15 cellular contexts compared by ENCODE assay signal in genomic region chr6:114000066-114000465, GRCh38. TPM values are rescaled to one million over a fixed set of nuclear protein-coding genes. Genes with fewer than 3 reads are reported as not detected.
DNase-seq lines count a peak whose midpoint lies in the region; FAIRE-seq and TF ChIP-seq lines count a peak whose summit lies in the region.
"Had no signal": no experiment of that assay in that cellular context is flagged by ENCODE, and none has a peak within 500 bp of the region (broad histone marks: within the 10 kb centered on the region; RNA-seq: fewer than 3 reads in every experiment).

No MANE protein-coding gene starts in this region.

- no peak overlapping the region for H2AFZ ChIP-seq in osteoblast (ENCODE audit: low read length)

- peaks cover 35% of the 10 kb centered on the region for H3K4me1 ChIP-seq in osteoblast (ENCODE audit: insufficient read depth, low read length)
- H3K4me1 ChIP-seq: BLaER1 had no signal

- no peaks in the 10 kb centered on the region for H3K9me3 ChIP-seq in osteoblast (ENCODE audit: low read depth, low read length)
- H3K9me3 ChIP-seq: HAP-1 had no signal

- TF ChIP-seq POLR2A in H54 (IDR thresholded peaks at IDR 0.05; ENCODE audit: low read depth, low read length) (no peak), GM12891 (IDR thresholded peaks at IDR 0.05; ENCODE audit: low read depth, low read length) (no peak)

- H3K4me3 ChIP-seq in dorsolateral prefrontal cortex (no peak overlapping the region), osteoblast (ENCODE audit: insufficient read depth, low read length) (no peak overlapping the region)
- H3K4me3 ChIP-seq: BLaER1, HAP-1 had no signal

- no peaks in the 10 kb centered on the region for H3K27me3 ChIP-seq in dorsolateral prefrontal cortex
- H3K27me3 ChIP-seq in osteoblast (ENCODE audit: insufficient read depth, low read length): no peaks in the 10 kb centered on the region
- H3K27me3 ChIP-seq: BLaER1 had no signal

- no peaks in the 10 kb centered on the region for H4K20me1 ChIP-seq in osteoblast (ENCODE audit: insufficient read depth, low read length)
- H4K20me1 ChIP-seq: BLaER1 had no signal

- TF ChIP-seq CTCF in dorsolateral prefrontal cortex (IDR thresholded peaks at IDR 0.05 in 54 of 56, conservative IDR thresholded peaks at IDR 0.05 in 2 of 56; ENCODE audit: low read depth in 1 of 56, partially characterized antibody in 56 of 56): no peak
- TF ChIP-seq CTCF in osteoblast (IDR thresholded peaks at IDR 0.05; ENCODE audit: extremely low read depth, low read depth, low read length): no peak

- intact Hi-C loops in dorsolateral prefrontal cortex (cut with DNase I): no loop called here

- peak overlapping the region; percentile 35 for H3K4me2 ChIP-seq in osteoblast (ENCODE audit: insufficient read depth, low read length)
- H3K4me2 ChIP-seq: BLaER1 had no signal

- H3K79me2 ChIP-seq in osteoblast (ENCODE audit: insufficient read depth, low read length): no peaks in the 10 kb centered on the region

- DNase-seq in GM04503 (ENCODE audit: low read depth) (peak; percentile 6), RPMI7951 (ENCODE audit: low read depth) (peak; percentile 37), dorsolateral prefrontal cortex (no peak), osteoblast (ENCODE audit: insufficient read length, low spot score, missing footprints) (no peak), H54 (ENCODE audit: insufficient read length, low spot score) (no peak), GM12891 (ENCODE audit: insufficient read length, low spot score) (no peak), NCI-H1092 treated with DMSO at 0.1 percent for 48 hours (lab: John Stamatoyannopoulos, UW) (no peak), ureter (ENCODE audit: low spot score) (no peak)
- DNase-seq: activated CD4-positive, alpha-beta T cell treated with anti-CD3 and anti-CD28 coated beads, Interleukin-2, amount 50 U/mL, for 4 hours; DMS79 treated with DMSO at 0.1 percent for 48 hours; small intestine had no signal

- no peak for FAIRE-seq in H54 (lab: Jason Lieb, UNC)
- no peak for FAIRE-seq in GM12891 (lab: Jason Lieb, UNC)
- FAIRE-seq: frontal cortex, small intestine, TTC549 had no signal

- no peaks in the 10 kb centered on the region for H3K36me3 ChIP-seq in osteoblast (ENCODE audit: insufficient read depth, low read length)
- H3K36me3 ChIP-seq: BLaER1, HAP-1 had no signal

- H3K27ac ChIP-seq in dorsolateral prefrontal cortex (peak overlapping the region; percentile 42 to 98 (median 93)), osteoblast (ENCODE audit: low read depth, low read length) (peak overlapping the region; percentile 24)
- H3K27ac ChIP-seq: BLaER1 had no signal

TF ChIP-seq in GM12891, 5 proteins besides CTCF, POLR2A, EP300 and RAD21:
- TF ChIP-seq TAF1 (IDR thresholded peaks at IDR 0.05; ENCODE audit: low read depth, low read length) (no peak), POLR2AphosphoS5 (IDR thresholded peaks at IDR 0.05; ENCODE audit: low read depth, low read length) (no peak), POU2F2 (IDR thresholded peaks at IDR 0.05; ENCODE audit: low read depth, low read length) (no peak), PAX5 (IDR thresholded peaks at IDR 0.05; ENCODE audit: insufficient read depth, low read length, severe bottlenecking) (no peak), SPI1 (IDR thresholded peaks at IDR 0.05; ENCODE audit: low read depth, low read length) (no peak)
TF ChIP-seq in GM12891: peak in this region for 0.

RNA-seq across cellular contexts. Expression of gene HDAC2, which starts 29.1 kb away (rescaled TPM):
- total RNA-seq in RPMI7951 (2014; rRNA removed; shearing (Covaris generic)): 69.3 and 88.2 TPM in 2 replicates
- 10 to 100 TPM; 27.1 to 79.6 (median 55.2) TPM for total RNA-seq in dorsolateral prefrontal cortex
- total RNA-seq in osteoblast: 57.2 TPM in 2 replicates
- polyA plus RNA-seq in GM12891 (2012; ENCODE audit: low read depth, missing spikeins): 89.7 TPM
- 78.1 TPM for total RNA-seq in ureter

Comparison
In these comparisons a context has a peak if more than half of its experiments do, and no peak if none do; other contexts are left out.
1. DNase-seq: peak in GM04503 (single experiment) and RPMI7951 (single experiment); none in dorsolateral prefrontal cortex (0 of 10), osteoblast (single experiment), H54 (single experiment), GM12891 (single experiment), NCI-H1092 treated with DMSO at 0.1 percent for 48 hours (single experiment) and ureter (single experiment).